4 cellular contexts compared by ENCODE assay signal in genomic region chr5:133473291-133473690, GRCh38.
"Had no signal": no experiment of that assay in that cellular context is flagged by ENCODE, and none has a peak within 500 bp of the region (broad histone marks: within the 10 kb centered on the region; RNA-seq: fewer than 3 reads in every experiment).

No MANE protein-coding gene starts in this region.

- DNase-seq: H9, HCEC 1CT, IMR-90 had no signal

- H3K9me3 Mint-ChIP-seq: GM23338, H9 had no signal

- ATAC-seq: GM23338 had no signal

- H3K4me2 ChIP-seq: GM23338 had no signal

- H3K4me3 Mint-ChIP-seq: GM23338, H9 had no signal

- H2AFZ ChIP-seq: GM23338 had no signal

- H3K27ac Mint-ChIP-seq: GM23338, H9 had no signal

- H3K4me3 ChIP-seq: GM23338 had no signal
